Comparison of ENCODE assay signal across 1 cellular context in the genomic region with DNA sequence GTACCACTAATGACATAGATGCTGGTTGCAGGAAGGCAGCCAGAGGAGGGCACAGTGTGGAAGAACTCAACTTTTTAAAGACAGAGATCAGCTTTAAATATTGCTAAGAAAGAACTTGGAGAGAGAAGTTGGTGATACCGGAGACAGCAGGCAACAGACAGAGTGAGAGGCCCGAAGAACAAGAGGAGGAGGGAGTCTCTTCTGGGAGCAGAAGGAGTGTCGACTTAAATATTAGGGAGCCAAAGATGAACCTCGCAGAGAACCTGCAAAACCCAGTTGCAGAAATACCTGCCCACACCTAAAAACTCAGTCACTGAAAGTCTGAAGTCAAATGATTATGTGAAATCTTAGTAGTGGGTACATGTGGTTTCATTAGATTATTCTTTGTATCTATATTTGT.
TF ChIP-seq lines count a peak whose summit lies in the region.

No MANE protein-coding gene starts in this region.

TF ChIP-seq in GM23338, 12 proteins besides CTCF, POLR2A, EP300 and RAD21:
- TF ChIP-seq, protein P1, sequence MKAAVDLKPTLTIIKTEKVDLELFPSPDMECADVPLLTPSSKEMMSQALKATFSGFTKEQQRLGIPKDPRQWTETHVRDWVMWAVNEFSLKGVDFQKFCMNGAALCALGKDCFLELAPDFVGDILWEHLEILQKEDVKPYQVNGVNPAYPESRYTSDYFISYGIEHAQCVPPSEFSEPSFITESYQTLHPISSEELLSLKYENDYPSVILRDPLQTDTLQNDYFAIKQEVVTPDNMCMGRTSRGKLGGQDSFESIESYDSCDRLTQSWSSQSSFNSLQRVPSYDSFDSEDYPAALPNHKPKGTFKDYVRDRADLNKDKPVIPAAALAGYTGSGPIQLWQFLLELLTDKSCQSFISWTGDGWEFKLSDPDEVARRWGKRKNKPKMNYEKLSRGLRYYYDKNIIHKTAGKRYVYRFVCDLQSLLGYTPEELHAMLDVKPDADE (IDR thresholded peaks at IDR 0.05), result no peak
